In genomic region chr17:42975265-42975664, GRCh38 we compare ENCODE assay signal across 1 cellular context.
A peak's percentile ranks its signal among the peaks of the same experiment; 100 is the strongest.
TF ChIP-seq lines count a peak whose summit lies in the region.

No MANE protein-coding gene starts in this region.

TF ChIP-seq in HepG2, 621 proteins besides CTCF, POLR2A, EP300 and RAD21 (continued from another document):
- TF ChIP-seq CEBPZ (IDR thresholded peaks at IDR 0.05; ENCODE audit: low read length) (no peak), FLYWCH1 (CRISPR knock-in tag; IDR thresholded peaks at IDR 0.05) (no peak), CBX5 (CRISPR knock-in tag; IDR thresholded peaks at IDR 0.05; ENCODE audit: borderline replicate concordance) (no peak; the same call in 1 of the 2 replicates), EEA1 (CRISPR knock-in tag; IDR thresholded peaks at IDR 0.05; ENCODE audit: borderline replicate concordance) (no peak), ZBED4 (CRISPR knock-in tag; IDR thresholded peaks at IDR 0.05; ENCODE audit: borderline replicate concordance) (no peak), ZMYM3 (CRISPR knock-in tag; IDR thresholded peaks at IDR 0.05) (no peak), ZFP37 (CRISPR knock-in tag; IDR thresholded peaks at IDR 0.05; ENCODE audit: borderline replicate concordance) (no peak), EHMT2 (IDR thresholded peaks at IDR 0.05; ENCODE audit: borderline replicate concordance, low read depth, low read length) (no peak), HNF1B (CRISPR knock-in tag; IDR thresholded peaks at IDR 0.05) (peak; percentile 41), ZNF558 (CRISPR knock-in tag; IDR thresholded peaks at IDR 0.05; ENCODE audit: borderline replicate concordance) (no peak), CEBPB (IDR thresholded peaks at IDR 0.05; ENCODE audit: borderline replicate concordance, low read depth, low read length) (no peak), DMTF1 (CRISPR knock-in tag; IDR thresholded peaks at IDR 0.05) (no peak), ZBTB20 (CRISPR knock-in tag; IDR thresholded peaks at IDR 0.05; ENCODE audit: borderline replicate concordance, low read depth) (no peak), ZNF407 (CRISPR knock-in tag; IDR thresholded peaks at IDR 0.05; ENCODE audit: not compliant biosample characterization) (no peak), NFAT5 (CRISPR knock-in tag; IDR thresholded peaks at IDR 0.05) (no peak), ADNP (CRISPR knock-in tag; IDR thresholded peaks at IDR 0.05) (peak; percentile 12; the same call in 1 of the 2 replicates), ZNF367 (CRISPR knock-in tag; IDR thresholded peaks at IDR 0.05; ENCODE audit: borderline replicate concordance) (no peak), ZNF362 (CRISPR knock-in tag; IDR thresholded peaks at IDR 0.05; ENCODE audit: borderline replicate concordance) (peak; percentile 2; the same call in 1 of the 2 replicates), TCF7 (IDR thresholded peaks at IDR 0.05; ENCODE audit: low read depth) (no peak)
